10 cellular contexts compared by ENCODE assay signal in genomic region chr7:67018940-67019339, GRCh38. TPM values are rescaled to one million over a fixed set of nuclear protein-coding genes. Genes with fewer than 3 reads are reported as not detected.
A peak's percentile ranks its signal among the peaks of the same experiment; 100 is the strongest.
DNase-seq lines count a peak whose midpoint lies in the region; ATAC-seq and TF ChIP-seq lines count a peak whose summit lies in the region.
"Had no signal": no experiment of that assay in that cellular context is flagged by ENCODE, and none has a peak within 500 bp of the region (broad histone marks: within the 10 kb centered on the region; RNA-seq: fewer than 3 reads in every experiment).

No MANE protein-coding gene starts in this region.

- TF ChIP-seq CTCF in WERI-Rb-1 (IDR thresholded peaks at IDR 0.05; ENCODE audit: low read depth, low read length) (no peak), neutrophil (IDR thresholded peaks at IDR 0.05) (no peak), glutamatergic neuron (IDR thresholded peaks at IDR 0.05; ENCODE audit: partially characterized antibody, unreplicated experiment) (no peak)

- CTCF ChIA-PET in activated CD8-positive, alpha-beta memory T cell treated with anti-CD3 and anti-CD28 coated beads, Interleukin-2, amount 10 ng/mL, durations not matched to agents 7 days and 5 days (lab: Charles Lee), result interaction anchor here (0.5 to 1.2 kb wide), 2 partner anchors 26 to 90 kb away, joined by 3 to 4 read pairs; no protein-coding TSS in a partner anchor

- H3K27ac ChIP-seq in WERI-Rb-1 (peak overlapping the region; percentile 22; the same call in 1 of the 2 replicates), neutrophil (peak overlapping the region; percentile 82)

- H3K27me3 ChIP-seq in WERI-Rb-1 (ENCODE audit: insufficient read depth, low read depth, severe bottlenecking) (no peaks in the 10 kb centered on the region), neutrophil (no peaks in the 10 kb centered on the region)

- H3K36me3 ChIP-seq in WERI-Rb-1 (peaks cover 29% of the 10 kb centered on the region), neutrophil (peaks cover 18% of the 10 kb centered on the region)

- DNase-seq in activated CD8-positive, alpha-beta memory T cell treated with anti-CD3 and anti-CD28 coated beads for 24 hours, result peak; percentile 26
- no peak for DNase-seq in activated CD8-positive, alpha-beta memory T cell treated with anti-CD3 and anti-CD28 coated beads, Interleukin-2, amount 10 ng/mL, durations not matched to agents 7 days and 5 days
- DNase-seq in D341Med (ENCODE audit: low spot score) (peak; percentile 17), WERI-Rb-1 (no peak), NCI-H2029 (lab: John Stamatoyannopoulos, UW) (no peak), glutamatergic neuron (no peak)
- DNase-seq: NCI-H187 treated with DMSO at 0.1 percent for 48 hours had no signal

- peaks cover 15 to 29% of the 10 kb centered on the region in 2 experiments for H3K4me1 ChIP-seq in neutrophil (ENCODE audit: control insufficient read depth in 1 of 2, insufficient read depth in 1 of 2, low read depth in 1 of 2, low read length in 1 of 2)

- H3K36me3 Mint-ChIP-seq in activated CD8-positive, alpha-beta memory T cell treated with anti-CD3 and anti-CD28 coated beads, Interleukin-2, amount 10 ng/mL, durations not matched to agents 7 days and 5 days, result peaks cover 49% of the 10 kb centered on the region
- peaks cover 8% of the 10 kb centered on the region for H3K36me3 Mint-ChIP-seq in glutamatergic neuron (ENCODE audit: unreplicated experiment)

- H3K9me3 ChIP-seq in WERI-Rb-1 (ENCODE audit: severe bottlenecking) (no peaks in the 10 kb centered on the region), neutrophil (no peaks in the 10 kb centered on the region)

- no peaks in the 10 kb centered on the region for H3K27me3 Mint-ChIP-seq in activated CD8-positive, alpha-beta memory T cell treated with anti-CD3 and anti-CD28 coated beads, Interleukin-2, amount 10 ng/mL, durations not matched to agents 7 days and 5 days
- no peaks in the 10 kb centered on the region for H3K27me3 Mint-ChIP-seq in glutamatergic neuron (ENCODE audit: unreplicated experiment)

- H3K9me3 Mint-ChIP-seq in activated CD8-positive, alpha-beta memory T cell treated with anti-CD3 and anti-CD28 coated beads, Interleukin-2, amount 10 ng/mL, durations not matched to agents 7 days and 5 days (ENCODE audit: low read depth), result no peaks in the 10 kb centered on the region
- H3K9me3 Mint-ChIP-seq in glutamatergic neuron (ENCODE audit: unreplicated experiment), result peaks cover 3% of the 10 kb centered on the region

- H3K4me1 Mint-ChIP-seq in activated CD8-positive, alpha-beta memory T cell treated with anti-CD3 and anti-CD28 coated beads, Interleukin-2, amount 10 ng/mL, durations not matched to agents 7 days and 5 days, result peaks cover 11% of the 10 kb centered on the region
- no peaks in the 10 kb centered on the region for H3K4me1 Mint-ChIP-seq in glutamatergic neuron (ENCODE audit: low read depth, unreplicated experiment)

- H3K4me3 Mint-ChIP-seq in activated CD8-positive, alpha-beta memory T cell treated with anti-CD3 and anti-CD28 coated beads, Interleukin-2, amount 10 ng/mL, durations not matched to agents 7 days and 5 days, result no peak overlapping the region
- H3K4me3 Mint-ChIP-seq in glutamatergic neuron (ENCODE audit: unreplicated experiment), result no peak overlapping the region

- ATAC-seq in activated CD8-positive, alpha-beta memory T cell treated with anti-CD3 and anti-CD28 coated beads, Interleukin-2, amount 10 ng/mL, durations not matched to agents 7 days and 5 days, result no peak
- no peak for ATAC-seq in GM18502 (IDR thresholded peaks at IDR 0.05; ENCODE audit: poor library complexity, unreplicated experiment)
- ATAC-seq: GM12878 had no signal

- H3K27ac Mint-ChIP-seq in activated CD8-positive, alpha-beta memory T cell treated with anti-CD3 and anti-CD28 coated beads, Interleukin-2, amount 10 ng/mL, durations not matched to agents 7 days and 5 days, result no peak overlapping the region
- no peak overlapping the region for H3K27ac Mint-ChIP-seq in glutamatergic neuron (ENCODE audit: unreplicated experiment)

- no peak overlapping the region for H3K4me3 ChIP-seq in WERI-Rb-1 (ENCODE audit: low read depth, low read length)
- no peak overlapping the region for H3K4me3 ChIP-seq in neutrophil (ENCODE audit: low read depth in 1 of 2, low read length in 1 of 2)
- H3K4me3 ChIP-seq: GM12878 had no signal

RNA-seq across cellular contexts. Expression of gene TYW1, which starts 22.3 kb away (rescaled TPM):
- total RNA-seq in activated CD8-positive, alpha-beta memory T cell treated with anti-CD3 and anti-CD28 coated beads, Interleukin-2, amount 10 ng/mL, durations not matched to agents 7 days and 5 days, result 10 to 100 TPM; 13.4 to 18.5 TPM
- 17.7 TPM for total RNA-seq in glutamatergic neuron (ENCODE audit: unreplicated experiment)

RNA-seq across cellular contexts. Expression of gene SBDS, which starts 23.6 kb away (rescaled TPM):
- total RNA-seq in activated CD8-positive, alpha-beta memory T cell treated with anti-CD3 and anti-CD28 coated beads, Interleukin-2, amount 10 ng/mL, durations not matched to agents 7 days and 5 days, result 10 to 100 TPM; 32.4 to 49.1 TPM
- total RNA-seq in glutamatergic neuron (ENCODE audit: unreplicated experiment), result 66.3 TPM

Comparison
In these comparisons a context has a peak if more than half of its experiments do, and no peak if none do; other contexts are left out.
1. DNase-seq: peak in activated CD8-positive, alpha-beta memory T cell treated with anti-CD3 and anti-CD28 coated beads for 24 hours (single experiment) and D341Med (single experiment); none in activated CD8-positive, alpha-beta memory T cell treated with anti-CD3 and anti-CD28 coated beads, Interleukin-2, amount 10 ng/mL, durations not matched to agents 7 days and 5 days (single experiment), WERI-Rb-1 (single experiment), NCI-H2029 (single experiment) and glutamatergic neuron (single experiment).